ENCODE assay signal across 8 cellular contexts in genomic region chr12:111451649-111452129, GRCh38. TPM values are rescaled to one million over a fixed set of nuclear protein-coding genes. Genes with fewer than 3 reads are reported as not detected.
DNase-seq lines count a peak whose midpoint lies in the region; ATAC-seq and TF ChIP-seq lines count a peak whose summit lies in the region.

No MANE protein-coding gene starts in this region.

- H3K27me3 Mint-ChIP-seq in activated naive CD8-positive, alpha-beta T cell: no peaks in the 10 kb centered on the region

- H3K27ac ChIP-seq in heart left ventricle: peak overlapping the region in 8 of 12 donors; percentile 45 to 89 (median 76)
- H3K27ac ChIP-seq in spleen: peak overlapping the region in 5 of 8 donors; percentile 26 to 95 (median 92)

- H3K27me3 ChIP-seq in heart left ventricle (no peaks in the 10 kb centered on the region), spleen (replicated peaks in 1 of 7) (no peaks in the 10 kb centered on the region)

- no peak for TF ChIP-seq POLR2A in heart left ventricle (IDR thresholded peaks at IDR 0.05)
- TF ChIP-seq POLR2A in spleen (IDR thresholded peaks at IDR 0.05): no peak

- H3K36me3 ChIP-seq in heart left ventricle: peaks cover 0 to 100% (median 95%) of the 10 kb centered on the region in 9 donors
- H3K36me3 ChIP-seq in spleen: peaks cover 8 to 100% (median 82%) of the 10 kb centered on the region in 6 donors

- no peak overlapping the region for H3K4me3 Mint-ChIP-seq in activated naive CD8-positive, alpha-beta T cell

- ATAC-seq in heart left ventricle: peak in 1 of 4 donors; percentile 2
- ATAC-seq in GM18907 (IDR thresholded peaks at IDR 0.05; ENCODE audit: unreplicated experiment): no peak

- peaks cover 30% of the 10 kb centered on the region for H3K4me1 Mint-ChIP-seq in activated naive CD8-positive, alpha-beta T cell (ENCODE audit: low read depth)

- WGBS in heart left ventricle, 4 donors: 24 to 38% (median 29%) methylated on average over 6 of the region's 6 CpGs
- WGBS in spleen, 5 donors: 21 to 29% (median 26%) methylated on average over 6 of the region's 6 CpGs

- H3K4me1 ChIP-seq in heart left ventricle (peaks cover 10 to 77% (median 58%) of the 10 kb centered on the region in 12 donors), spleen (peaks cover 26 to 73% (median 57%) of the 10 kb centered on the region in 6 donors)

- H3K9me3 ChIP-seq in heart left ventricle (no peaks in the 10 kb centered on the region), spleen (no peaks in the 10 kb centered on the region)

- no peaks in the 10 kb centered on the region for H3K9me3 Mint-ChIP-seq in activated naive CD8-positive, alpha-beta T cell (ENCODE audit: low read depth)

- TF ChIP-seq CTCF in AG09309 (IDR thresholded peaks at IDR 0.05; ENCODE audit: control insufficient read depth, insufficient read depth, low read depth, low read length, missing control alignments) (peak; percentile 67), GM12872 (IDR thresholded peaks at IDR 0.05; ENCODE audit: insufficient read depth, low read depth, low read length) (peak; percentile 71), heart left ventricle (IDR thresholded peaks at IDR 0.05) (peak; percentile 72 to 88 (median 80)), spleen (IDR thresholded peaks at IDR 0.05 in 8 of 11, conservative IDR thresholded peaks at IDR 0.05 in 3 of 11) (peak; percentile 72 to 94 (median 87))

- H3K4me3 ChIP-seq in AG09309 (ENCODE audit: control insufficient read depth, low read depth, low read length): no peak overlapping the region
- no peak overlapping the region for H3K4me3 ChIP-seq in heart left ventricle
- no peak overlapping the region for H3K4me3 ChIP-seq in spleen

- intact Hi-C loops in heart left ventricle (cut with DNase I): loop anchor here (1.0 to 5.0 kb wide), 4 partner anchors 47 to 119 kb away; partner anchors contain the start of gene SH2B3 (in 1 of the 10)
- intact Hi-C loops in spleen (cut with DNase I; ENCODE audit: low total_unique reads): no loop called here

- peaks cover 4% of the 10 kb centered on the region for H3K36me3 Mint-ChIP-seq in activated naive CD8-positive, alpha-beta T cell

- DNase-seq in AG09309 (ENCODE audit: low read depth) (no peak), NCI-H2171 treated with DMSO at 0.1 percent for 48 hours (lab: John Stamatoyannopoulos, UW) (peak; percentile 70), heart left ventricle (no peak), spleen (no peak)
- DNase-seq in stimulated activated CD4-positive, alpha-beta T cell treated with anti-CD3 and anti-CD28 coated beads, Interleukin-2, amount 100 ng/mL, for 24 hours: no peak

- H3K27ac Mint-ChIP-seq in activated naive CD8-positive, alpha-beta T cell: peak overlapping the region; percentile 61

RNA-seq across cellular contexts. Expression of gene SH2B3, which starts 46.0 kb away (rescaled TPM):
- 10 to 100 TPM; 35.8 to 76.7 (median 40.3) TPM for total RNA-seq in heart left ventricle
- 10 to 100 TPM; 11.3 to 16.8 TPM for polyA plus RNA-seq in heart left ventricle
- total RNA-seq in spleen: 100 to 1,000 TPM in 1 of 7 donors, 10 to 100 TPM in 6; 72.6 to 105 (median 88.3) TPM
- polyA plus RNA-seq in spleen: 10 to 100 TPM; 11.5 to 25.5 (median 12.0) TPM
